ENCODE assay signal across 1 cellular context in genomic region chr1:36542962-36543515, GRCh38.
TF ChIP-seq lines count a peak whose summit lies in the region.

No MANE protein-coding gene starts in this region.

TF ChIP-seq in GM12878, 131 proteins besides CTCF, POLR2A, EP300 and RAD21 (continued from another document):
- TF ChIP-seq E2F8 (IDR thresholded peaks at IDR 0.05; ENCODE audit: low read depth, partially characterized antibody) = no peak
- TF ChIP-seq NR2F1 (conservative IDR thresholded peaks at IDR 0.05) = no peak
- TF ChIP-seq RCOR1 (conservative IDR thresholded peaks at IDR 0.05; ENCODE audit: low read depth, low read length) = no peak
- TF ChIP-seq CHD2 (IDR thresholded peaks at IDR 0.05; ENCODE audit: borderline replicate concordance, low read depth, low read length) = no peak
- TF ChIP-seq RELA (IDR thresholded peaks at IDR 0.05; ENCODE audit: borderline replicate concordance, partially characterized antibody) = no peak
- no peak for TF ChIP-seq BCL3 (IDR thresholded peaks at IDR 0.05; ENCODE audit: borderline replicate concordance, insufficient read depth, low read depth, low read length, poor library complexity, severe bottlenecking)
- no peak for TF ChIP-seq SKIL (IDR thresholded peaks at IDR 0.05; ENCODE audit: low read depth, poor library complexity, severe bottlenecking)
- no peak for TF ChIP-seq POU2F2 (IDR thresholded peaks at IDR 0.05; ENCODE audit: borderline replicate concordance, low read depth, low read length)
- no peak for TF ChIP-seq SUPT20H (IDR thresholded peaks at IDR 0.05; ENCODE audit: borderline replicate concordance, control insufficient read depth, low read depth, low read length)
- TF ChIP-seq KDM1A (IDR thresholded peaks at IDR 0.05; ENCODE audit: borderline replicate concordance) = no peak
- TF ChIP-seq ATF7 (IDR thresholded peaks at IDR 0.05; ENCODE audit: low read depth) = no peak
- TF ChIP-seq RUNX3 (IDR thresholded peaks at IDR 0.05; ENCODE audit: low read length) = no peak
- TF ChIP-seq ZNF384 (IDR thresholded peaks at IDR 0.05; ENCODE audit: borderline replicate concordance, low read depth, low read length) = no peak
- TF ChIP-seq, protein P1, sequence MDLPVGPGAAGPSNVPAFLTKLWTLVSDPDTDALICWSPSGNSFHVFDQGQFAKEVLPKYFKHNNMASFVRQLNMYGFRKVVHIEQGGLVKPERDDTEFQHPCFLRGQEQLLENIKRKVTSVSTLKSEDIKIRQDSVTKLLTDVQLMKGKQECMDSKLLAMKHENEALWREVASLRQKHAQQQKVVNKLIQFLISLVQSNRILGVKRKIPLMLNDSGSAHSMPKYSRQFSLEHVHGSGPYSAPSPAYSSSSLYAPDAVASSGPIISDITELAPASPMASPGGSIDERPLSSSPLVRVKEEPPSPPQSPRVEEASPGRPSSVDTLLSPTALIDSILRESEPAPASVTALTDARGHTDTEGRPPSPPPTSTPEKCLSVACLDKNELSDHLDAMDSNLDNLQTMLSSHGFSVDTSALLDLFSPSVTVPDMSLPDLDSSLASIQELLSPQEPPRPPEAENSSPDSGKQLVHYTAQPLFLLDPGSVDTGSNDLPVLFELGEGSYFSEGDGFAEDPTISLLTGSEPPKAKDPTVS (IDR thresholded peaks at IDR 0.05; ENCODE audit: low read depth, low read length) = no peak
TF ChIP-seq in GM12878: peak in this region for 0.
